In genomic region chr12:115867854-115868253, GRCh38 we compare ENCODE assay signal across 2 cellular contexts.
TF ChIP-seq lines count a peak whose summit lies in the region.

No MANE protein-coding gene starts in this region.

TF ChIP-seq in GM23338, 12 proteins besides CTCF, POLR2A, EP300 and RAD21 (continued from another document):
- TF ChIP-seq ETS1 (IDR thresholded peaks at IDR 0.05) (no peak), ZNF331 (CRISPR knock-in tag; IDR thresholded peaks at IDR 0.05; ENCODE audit: low read depth) (no peak), REST (IDR thresholded peaks at IDR 0.05; ENCODE audit: unreplicated experiment) (no peak), ZNF462 (CRISPR knock-in tag; IDR thresholded peaks at IDR 0.05) (no peak), POLR2AphosphoS5 (IDR thresholded peaks at IDR 0.05; ENCODE audit: low read depth) (no peak), EZH2phosphoT487 (IDR thresholded peaks at IDR 0.05; ENCODE audit: unreplicated experiment) (no peak), EZH2 (IDR thresholded peaks at IDR 0.05; ENCODE audit: low read depth, unreplicated experiment) (no peak)

TF ChIP-seq in K562, 482 proteins besides CTCF, POLR2A, EP300 and RAD21 (continued from another document):
- no peak for TF ChIP-seq MLX (CRISPR knock-in tag; conservative IDR thresholded peaks at IDR 0.05)
- TF ChIP-seq ZNF639 (CRISPR knock-in tag; conservative IDR thresholded peaks at IDR 0.05 in 1 of 2, IDR thresholded peaks at IDR 0.05 in 1 of 2): no peak
- no peak for TF ChIP-seq TRIM24 (IDR thresholded peaks at IDR 0.05)
- TF ChIP-seq PBX2 (CRISPR knock-in tag; IDR thresholded peaks at IDR 0.05; ENCODE audit: low read depth): no peak
- TF ChIP-seq PBX2 (tag; conservative IDR thresholded peaks at IDR 0.05; ENCODE audit: low read depth): peak; percentile 58
- TF ChIP-seq RFX1 (IDR thresholded peaks at IDR 0.05): peak; percentile 78
- no peak for TF ChIP-seq NR2C2 (CRISPR knock-in tag; IDR thresholded peaks at IDR 0.05)
- TF ChIP-seq NR2C2 (tag; IDR thresholded peaks at IDR 0.05): no peak
- no peak for TF ChIP-seq HDAC3 (IDR thresholded peaks at IDR 0.05; ENCODE audit: borderline replicate concordance, partially characterized antibody)
- no peak for TF ChIP-seq ZNF282 (CRISPR knock-in tag; IDR thresholded peaks at IDR 0.05)
- no peak for TF ChIP-seq ZNF121 (CRISPR knock-in tag; conservative IDR thresholded peaks at IDR 0.05)
- peak; percentile 76 for TF ChIP-seq PKNOX1 (IDR thresholded peaks at IDR 0.05)
- no peak for TF ChIP-seq CHCHD3 (CRISPR knock-in tag; IDR thresholded peaks at IDR 0.05)
- TF ChIP-seq E2F1 (CRISPR knock-in tag; IDR thresholded peaks at IDR 0.05): no peak
- TF ChIP-seq IRF1 (CRISPR knock-in tag; IDR thresholded peaks at IDR 0.05; ENCODE audit: borderline replicate concordance): no peak
- TF ChIP-seq ZBED1 (IDR thresholded peaks at IDR 0.05): no peak
- TF ChIP-seq AFF1 (IDR thresholded peaks at IDR 0.05; ENCODE audit: low read depth in 1 of 2, partially characterized antibody in 2 of 2): no peak
- TF ChIP-seq BCLAF1 (IDR thresholded peaks at IDR 0.05; ENCODE audit: borderline replicate concordance in 1 of 2, control insufficient read depth in 1 of 2, low read depth in 2 of 2, low read length in 1 of 2): no peak
- no peak for TF ChIP-seq NBN (IDR thresholded peaks at IDR 0.05; ENCODE audit: low read depth)
- TF ChIP-seq ZNF274 (IDR thresholded peaks at IDR 0.05; ENCODE audit: borderline replicate concordance, low read depth, low read length): no peak
